In the genomic region with DNA sequence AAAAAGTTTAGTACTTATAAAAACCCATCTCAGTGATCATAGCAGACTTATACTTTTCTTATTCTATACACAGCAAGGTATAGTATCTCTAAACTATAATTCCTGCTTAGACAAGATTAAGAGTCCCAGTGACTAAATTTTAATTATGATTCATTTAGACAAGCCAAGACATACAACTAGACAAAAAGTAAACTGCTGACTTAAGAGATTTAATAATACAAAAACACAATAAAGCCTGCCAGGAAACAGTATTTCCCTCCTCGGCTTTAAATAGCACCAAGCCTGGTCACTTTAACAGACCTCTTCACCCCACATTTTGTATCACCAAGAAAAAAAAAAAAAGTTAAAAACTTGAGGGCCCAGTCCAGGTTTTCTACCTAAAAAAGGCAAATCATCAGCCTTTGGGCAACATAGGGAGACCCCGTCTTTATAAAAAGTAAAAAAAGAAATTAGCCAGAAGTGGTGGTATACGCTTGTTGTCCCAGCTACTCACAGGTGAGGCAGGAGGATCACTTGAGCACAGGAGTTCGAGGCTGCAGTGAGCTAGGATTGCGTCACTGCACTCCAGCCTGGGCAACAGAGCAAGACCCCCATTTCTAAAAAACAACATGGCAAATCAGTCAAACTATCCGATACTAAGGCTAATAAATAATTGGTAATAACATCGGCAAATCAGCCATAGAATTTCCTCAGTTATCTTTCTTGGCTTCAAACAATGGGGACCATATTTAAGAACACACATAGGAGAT, we compare ENCODE assay signal across 2 cellular contexts.
TF ChIP-seq lines count a peak whose summit lies in the region.

No MANE protein-coding gene starts in this region.

TF ChIP-seq in A549, 52 proteins besides CTCF, POLR2A, EP300 and RAD21:
- peak; percentile 56 for TF ChIP-seq MAFK (IDR thresholded peaks at IDR 0.05; ENCODE audit: partially characterized antibody)
- no peak for TF ChIP-seq GATA3 (IDR thresholded peaks at IDR 0.05; ENCODE audit: borderline replicate concordance)
- no peak for TF ChIP-seq RARB (CRISPR knock-in tag; IDR thresholded peaks at IDR 0.05)
- TF ChIP-seq, protein P1, sequence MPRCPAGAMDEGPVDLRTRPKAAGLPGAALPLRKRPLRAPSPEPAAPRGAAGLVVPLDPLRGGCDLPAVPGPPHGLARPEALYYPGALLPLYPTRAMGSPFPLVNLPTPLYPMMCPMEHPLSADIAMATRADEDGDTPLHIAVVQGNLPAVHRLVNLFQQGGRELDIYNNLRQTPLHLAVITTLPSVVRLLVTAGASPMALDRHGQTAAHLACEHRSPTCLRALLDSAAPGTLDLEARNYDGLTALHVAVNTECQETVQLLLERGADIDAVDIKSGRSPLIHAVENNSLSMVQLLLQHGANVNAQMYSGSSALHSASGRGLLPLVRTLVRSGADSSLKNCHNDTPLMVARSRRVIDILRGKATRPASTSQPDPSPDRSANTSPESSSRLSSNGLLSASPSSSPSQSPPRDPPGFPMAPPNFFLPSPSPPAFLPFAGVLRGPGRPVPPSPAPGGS (IDR thresholded peaks at IDR 0.05): no peak
- TF ChIP-seq FOSL2 (IDR thresholded peaks at IDR 0.05): no peak
- no peak for TF ChIP-seq FOSL2 (CRISPR knock-in tag; IDR thresholded peaks at IDR 0.05)
- TF ChIP-seq EHF (CRISPR knock-in tag; IDR thresholded peaks at IDR 0.05): no peak
- TF ChIP-seq, protein P2, sequence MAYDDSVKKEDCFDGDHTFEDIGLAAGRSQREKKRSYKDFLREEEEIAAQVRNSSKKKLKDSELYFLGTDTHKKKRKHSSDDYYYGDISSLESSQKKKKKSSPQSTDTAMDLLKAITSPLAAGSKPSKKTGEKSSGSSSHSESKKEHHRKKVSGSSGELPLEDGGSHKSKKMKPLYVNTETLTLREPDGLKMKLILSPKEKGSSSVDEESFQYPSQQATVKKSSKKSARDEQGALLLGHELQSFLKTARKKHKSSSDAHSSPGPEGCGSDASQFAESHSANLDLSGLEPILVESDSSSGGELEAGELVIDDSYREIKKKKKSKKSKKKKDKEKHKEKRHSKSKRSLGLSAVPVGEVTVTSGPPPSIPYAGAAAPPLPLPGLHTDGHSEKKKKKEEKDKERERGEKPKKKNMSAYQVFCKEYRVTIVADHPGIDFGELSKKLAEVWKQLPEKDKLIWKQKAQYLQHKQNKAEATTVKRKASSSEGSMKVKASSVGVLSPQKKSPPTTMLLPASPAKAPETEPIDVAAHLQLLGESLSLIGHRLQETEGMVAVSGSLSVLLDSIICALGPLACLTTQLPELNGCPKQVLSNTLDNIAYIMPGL (CRISPR knock-in tag; IDR thresholded peaks at IDR 0.05; ENCODE audit: borderline replicate concordance): no peak
- TF ChIP-seq CEBPB (IDR thresholded peaks at IDR 0.05): 0 out of 4 replicates have a peak, but pooled peaks have one; percentile 17 to 34

TF ChIP-seq in endothelial cell of umbilical vein, 7 proteins besides CTCF, POLR2A, EP300 and RAD21:
- TF ChIP-seq FOS (IDR thresholded peaks at IDR 0.05; ENCODE audit: borderline replicate concordance, insufficient read depth, low read length) (no peak), EZH2 (IDR thresholded peaks at IDR 0.05; ENCODE audit: borderline replicate concordance, low read depth, low read length, severe bottlenecking) (no peak), MYC (IDR thresholded peaks at IDR 0.05; ENCODE audit: low read depth, low read length) (no peak), JUN (IDR thresholded peaks at IDR 0.05; ENCODE audit: borderline replicate concordance, insufficient read depth, insufficient read length, low read depth) (no peak)
- TF ChIP-seq, protein P3, sequence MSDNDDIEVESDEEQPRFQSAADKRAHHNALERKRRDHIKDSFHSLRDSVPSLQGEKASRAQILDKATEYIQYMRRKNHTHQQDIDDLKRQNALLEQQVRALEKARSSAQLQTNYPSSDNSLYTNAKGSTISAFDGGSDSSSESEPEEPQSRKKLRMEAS (IDR thresholded peaks at IDR 0.05; ENCODE audit: insufficient read depth, insufficient read length): no peak
TF ChIP-seq in endothelial cell of umbilical vein: peak in this region for 0.
